Comparison of ENCODE assay signal across 27 cellular contexts in genomic region chr15:26561994-26562730, GRCh38.
DNase-seq lines count a peak whose midpoint lies in the region; ATAC-seq, FAIRE-seq and TF ChIP-seq lines count a peak whose summit lies in the region.
"Had no signal": no experiment of that assay in that cellular context is flagged by ENCODE, and none has a peak within 500 bp of the region (broad histone marks: within the 10 kb centered on the region; RNA-seq: fewer than 3 reads in every experiment).

No MANE protein-coding gene starts in this region.

- H3K27ac ChIP-seq in A549 (peak overlapping the region in 1 of 2 experiments; percentile 38; a peak in 2 of 6 replicates), heart right ventricle (no peak overlapping the region), mesenchymal stem cell (ENCODE audit: low read length, poor library complexity, severe bottlenecking) (no peak overlapping the region), ascending aorta (no peak overlapping the region)
- H3K27ac ChIP-seq: C4-2B, GM23248, HL-60, KMS-11, SJSA1 had no signal

- POLR2A ChIA-PET in A549 (lab: Yijun Ruan, JAX), result no interaction called here
- POLR2A ChIA-PET in WTC11 (lab: Charles Lee), result no interaction called here

- no peaks in the 10 kb centered on the region for H3K9me3 Mint-ChIP-seq in WTC11

- H3K4me2 ChIP-seq in A549, result no peak overlapping the region
- no peak overlapping the region for H3K4me2 ChIP-seq in mesenchymal stem cell (ENCODE audit: low read length, poor library complexity, severe bottlenecking)
- H3K4me2 ChIP-seq: KMS-11 had no signal

- peak overlapping the region; percentile 21 for H4K91ac ChIP-seq in mesenchymal stem cell (ENCODE audit: low read length)

- H2AK5ac ChIP-seq in mesenchymal stem cell (ENCODE audit: low read length, severe bottlenecking), result no peak overlapping the region

- H3K4me1 ChIP-seq in A549 (no peaks in the 10 kb centered on the region), heart right ventricle (peaks cover 0 to 5% (median 0%) of the 10 kb centered on the region in 9 donors), mesenchymal stem cell (ENCODE audit: control insufficient read depth, insufficient read depth, low read depth, low read length) (no peaks in the 10 kb centered on the region), ascending aorta (no peaks in the 10 kb centered on the region)
- H3K4me1 ChIP-seq: SJSA1 had no signal

- H3K27me3 ChIP-seq in heart right ventricle (no peaks in the 10 kb centered on the region), mesenchymal stem cell (ENCODE audit: control insufficient read depth in 1 of 2, insufficient read depth in 1 of 2, low read length in 2 of 2) (no peaks in the 10 kb centered on the region), ascending aorta (no peaks in the 10 kb centered on the region)
- H3K27me3 ChIP-seq: SJSA1 had no signal

- H3K14ac ChIP-seq in mesenchymal stem cell (ENCODE audit: low read length in 2 of 2), result no peak overlapping the region

- H3K79me1 ChIP-seq in mesenchymal stem cell (replicated peaks; ENCODE audit: low read length, poor library complexity, severe bottlenecking), result no peaks in the 10 kb centered on the region

- H3K4me3 ChIP-seq in A549, result no peak overlapping the region
- H3K4me3 ChIP-seq in heart right ventricle, result no peak overlapping the region
- H3K4me3 ChIP-seq in mesenchymal stem cell (ENCODE audit: insufficient read depth in 1 of 2, low read depth in 1 of 2, low read length in 2 of 2), result no peak overlapping the region
- no peak overlapping the region for H3K4me3 ChIP-seq in ascending aorta
- H3K4me3 ChIP-seq: GM23248, SJSA1 had no signal

- peak; percentile 39 for FAIRE-seq in A549 (lab: Jason Lieb, UNC)
- FAIRE-seq: GM12891, HTR-8/SVneo had no signal

- no peaks in the 10 kb centered on the region for H3K27me3 Mint-ChIP-seq in WTC11 (ENCODE audit: low read depth)
- H3K27me3 Mint-ChIP-seq: CD8-positive, alpha-beta memory T cell had no signal

- H3K9me3 ChIP-seq in A549 (no peaks in the 10 kb centered on the region), heart right ventricle (peaks cover 0 to 22% (median 0%) of the 10 kb centered on the region in 11 donors), mesenchymal stem cell (ENCODE audit: control insufficient read depth, low read length) (peaks cover 8% of the 10 kb centered on the region), ascending aorta (no peaks in the 10 kb centered on the region)

- no peak overlapping the region for H2AFZ ChIP-seq in mesenchymal stem cell (ENCODE audit: low read depth, low read length)
- H2AFZ ChIP-seq: GM23248 had no signal

- peaks cover 37% of the 10 kb centered on the region for H3K4me1 Mint-ChIP-seq in WTC11
- H3K4me1 Mint-ChIP-seq: CD8-positive, alpha-beta memory T cell had no signal

- intact Hi-C loops in heart right ventricle (cut with DNase I), result loop anchor here in 1 of 10 donors (10.0 kb wide), 2 partner anchors 57 to 87 kb away; no protein-coding TSS in a partner anchor
- intact Hi-C loops in ascending aorta (cut with DNase I), result no loop called here

- no peak overlapping the region for H2BK120ac ChIP-seq in mesenchymal stem cell (ENCODE audit: low read depth, low read length)

- TF ChIP-seq POLR2A in A549 (IDR thresholded peaks at IDR 0.05; ENCODE audit: low read length), result no peak

- H2BK15ac ChIP-seq in mesenchymal stem cell (ENCODE audit: low read depth, poor library complexity, severe bottlenecking), result no peak overlapping the region

- DNase-seq in A549 (ENCODE audit: low read depth in 1 of 2, low spot score in 1 of 2), result peak in 1 of 2 experiments; percentile 16
- DNase-seq in WTC11 (ENCODE audit: low spot score), result no peak
- no peak for DNase-seq in heart right ventricle
- no peak for DNase-seq in mesenchymal stem cell
- DNase-seq in ascending aorta (ENCODE audit: low spot score in 2 of 2), result no peak
- no peak for DNase-seq in NCI-H1105 (lab: John Stamatoyannopoulos, UW)
- no peak for DNase-seq in stimulated activated CD8-positive, alpha-beta memory T cell treated with anti-CD3 and anti-CD28 coated beads, Interleukin-4, amount 100 ng/mL, for 48 hours
- no peak for DNase-seq in NCI-H1092 treated with DMSO at 0.1 percent for 48 hours (lab: John Stamatoyannopoulos, UW)
- DNase-seq: 8988T; Calu3; CD8-positive, alpha-beta memory T cell; DMS153; GM23248; IMR-90; NCI-H1105 treated with DMSO at 0.1 percent for 48 hours; NCI-H2029 treated with DMSO at 0.1 percent for 48 hours; NCI-H226; NCI-H524; NCI-H774 had no signal

- peaks cover 66% of the 10 kb centered on the region for H3K36me3 Mint-ChIP-seq in WTC11
- H3K36me3 Mint-ChIP-seq: CD8-positive, alpha-beta memory T cell had no signal

- TF ChIP-seq RAD21 in A549 (conservative IDR thresholded peaks at IDR 0.05 in 1 of 2, IDR thresholded peaks at IDR 0.05 in 1 of 2), result no peak

- H3K36me3 ChIP-seq in heart right ventricle (no peaks in the 10 kb centered on the region), mesenchymal stem cell (ENCODE audit: control insufficient read depth in 1 of 2, insufficient read depth in 2 of 2, low read depth in 1 of 2, low read length in 2 of 2) (no peaks in the 10 kb centered on the region), ascending aorta (no peaks in the 10 kb centered on the region)
- H3K36me3 ChIP-seq: SJSA1 had no signal

- no peak overlapping the region for H4K8ac ChIP-seq in mesenchymal stem cell (ENCODE audit: low read length)

- H3K23ac ChIP-seq in mesenchymal stem cell (ENCODE audit: low read length in 2 of 2), result no peak overlapping the region

- 61% methylated on average over 8 of the region's 8 CpGs for WGBS in A549 (ENCODE audit: missing lambda C conversion rate)
- WGBS in heart right ventricle, 2 donors, result 74 to 76% methylated on average over 8 of the region's 8 CpGs
- WGBS in mesenchymal stem cell, result 91% methylated on average over 8 of the region's 8 CpGs

- ATAC-seq in A549, result peak in 1 of 2 experiments; percentile 47; a peak in 4 of 6 replicates
- no peak for ATAC-seq in WTC11
- ATAC-seq in heart right ventricle, result peak in 6 of 8 donors; percentile 46 to 86 (median 64)
- ATAC-seq: HCT116, Panc1 had no signal

- no peak overlapping the region for H3K4ac ChIP-seq in mesenchymal stem cell (ENCODE audit: low read depth in 1 of 2, low read length in 2 of 2)

- CTCF ChIA-PET in A549 (lab: Yijun Ruan, JAX), result interaction anchor here (1.1 to 1.3 kb wide), 3 partner anchors 19 to 28 kb away, joined by 3 to 4 read pairs (median 3); no protein-coding TSS in a partner anchor
- CTCF ChIA-PET in WTC11 (lab: Charles Lee), result interaction anchor here (1.0 kb wide), 1 partner anchor 277 kb away, joined by 4 read pairs; no protein-coding TSS in a partner anchor

- no peak for TF ChIP-seq EP300 in A549 (IDR thresholded peaks at IDR 0.05)

- TF ChIP-seq CTCF in A549 (IDR thresholded peaks at IDR 0.05) (no peak), WTC11 (IDR thresholded peaks at IDR 0.05) (no peak), heart right ventricle (IDR thresholded peaks at IDR 0.05) (no peak), ascending aorta (IDR thresholded peaks at IDR 0.05) (no peak)

- no peak overlapping the region for H2BK5ac ChIP-seq in mesenchymal stem cell (ENCODE audit: low read depth, low read length, poor library complexity, severe bottlenecking)

- H3K9ac ChIP-seq in mesenchymal stem cell (ENCODE audit: low read length), result no peak overlapping the region
- H3K9ac ChIP-seq: GM23248, KMS-11 had no signal

- peak overlapping the region; percentile 62 for H3K27ac Mint-ChIP-seq in WTC11
- H3K27ac Mint-ChIP-seq: CD8-positive, alpha-beta memory T cell had no signal

- H3K18ac ChIP-seq in mesenchymal stem cell (ENCODE audit: low read depth in 1 of 2, low read length in 2 of 2), result no peak overlapping the region

- H3K4me3 Mint-ChIP-seq in WTC11, result no peak overlapping the region
- H3K4me3 Mint-ChIP-seq: CD8-positive, alpha-beta memory T cell had no signal

- H2BK12ac ChIP-seq in mesenchymal stem cell (ENCODE audit: low read length in 2 of 2), result no peak overlapping the region

TF ChIP-seq in A549, 52 proteins besides CTCF, POLR2A, EP300 and RAD21 (continues in another document):
- TF ChIP-seq KDM1A (IDR thresholded peaks at IDR 0.05; ENCODE audit: low read depth), result no peak
- no peak for TF ChIP-seq MAX (IDR thresholded peaks at IDR 0.05)
- no peak for TF ChIP-seq TFCP2L1 (CRISPR knock-in tag; IDR thresholded peaks at IDR 0.05)
- no peak for TF ChIP-seq SREBF2 (IDR thresholded peaks at IDR 0.05)
- TF ChIP-seq MAZ (IDR thresholded peaks at IDR 0.05; ENCODE audit: borderline replicate concordance, low read depth, low read length), result no peak
- no peak for TF ChIP-seq MAFK (IDR thresholded peaks at IDR 0.05; ENCODE audit: partially characterized antibody)
- TF ChIP-seq FOXS1 (CRISPR knock-in tag; IDR thresholded peaks at IDR 0.05), result no peak
- TF ChIP-seq EHMT2 (IDR thresholded peaks at IDR 0.05; ENCODE audit: low read depth), result no peak
- no peak for TF ChIP-seq NPAS2 (CRISPR knock-in tag; IDR thresholded peaks at IDR 0.05; ENCODE audit: borderline replicate concordance)
- no peak for TF ChIP-seq NR3C1 (IDR thresholded peaks at IDR 0.05)
- TF ChIP-seq KDM5A (IDR thresholded peaks at IDR 0.05), result no peak
- TF ChIP-seq HOXA7 (CRISPR knock-in tag; IDR thresholded peaks at IDR 0.05), result no peak

TF ChIP-seq in WTC11, 78 proteins besides CTCF, POLR2A, EP300 and RAD21 (continues in another document):
- TF ChIP-seq ATF2 (CRISPR knock-in tag; IDR thresholded peaks at IDR 0.05; ENCODE audit: borderline replicate concordance, low read depth), result no peak
